11 cellular contexts compared by ENCODE assay signal in genomic region chr11:120331301-120331966, GRCh38. TPM values are rescaled to one million over a fixed set of nuclear protein-coding genes. Genes with fewer than 3 reads are reported as not detected.
DNase-seq lines count a peak whose midpoint lies in the region; ATAC-seq and TF ChIP-seq lines count a peak whose summit lies in the region.
"Had no signal": no experiment of that assay in that cellular context is flagged by ENCODE, and none has a peak within 500 bp of the region (broad histone marks: within the 10 kb centered on the region; RNA-seq: fewer than 3 reads in every experiment).

No MANE protein-coding gene starts in this region.

- no peak overlapping the region for H3K27ac ChIP-seq in endodermal cell (ENCODE audit: low read depth, low read length)

- H3K4me1 ChIP-seq in endodermal cell (ENCODE audit: control insufficient read depth, insufficient read depth, low read length): peaks cover 6% of the 10 kb centered on the region

- no peaks in the 10 kb centered on the region for H3K27me3 Mint-ChIP-seq in endodermal cell (ENCODE audit: insufficient read depth)

- TF ChIP-seq CTCF in omental fat pad (IDR thresholded peaks at IDR 0.05) (no peak), GM13976 (IDR thresholded peaks at IDR 0.05; ENCODE audit: borderline replicate concordance, control extremely low read depth, extremely low read depth, insufficient read depth, missing control alignments) (no peak), endodermal cell (conservative IDR thresholded peaks at IDR 0.05) (no peak)

- 96 to 100% methylated on average over 2 of the region's 2 CpGs for WGBS in endodermal cell (ENCODE audit: insufficient coverage in 1 of 2, insufficient read length in 1 of 2), 2 experiments

- peaks cover 21% of the 10 kb centered on the region for H3K36me3 Mint-ChIP-seq in endodermal cell (ENCODE audit: low read depth)
- H3K36me3 Mint-ChIP-seq: activated naive CD4-positive, alpha-beta T cell treated with anti-CD3 and anti-CD28 coated beads, Interleukin-2, amount 50 U/mL, for 24 hours had no signal

- peak; percentile 47 for DNase-seq in D341Med (ENCODE audit: low spot score)
- DNase-seq in RKO (ENCODE audit: low spot score): peak; percentile 83
- DNase-seq in omental fat pad (ENCODE audit: low spot score): no peak
- no peak for DNase-seq in GM13976 (ENCODE audit: low spot score)
- DNase-seq in endodermal cell: no peak
- DNase-seq: hippocampal formation, NCI-H1694 had no signal

- in situ Hi-C loops in GM13976 (cut with MboI; ENCODE audit: low sequenced_read_pairs, unreplicated experiment): no loop called here

- no peak overlapping the region for H3K9ac ChIP-seq in endodermal cell (ENCODE audit: extremely low read depth, low read length, poor library complexity, severe bottlenecking)

- no peaks in the 10 kb centered on the region for H3K9me3 ChIP-seq in endodermal cell (ENCODE audit: control insufficient read depth, low read length)

- ATAC-seq in esophagus mucosa: peak; percentile 39
- ATAC-seq in omental fat pad (ENCODE audit: low FRiP score): peak; percentile 10
- no peak for ATAC-seq in GM21737 (IDR thresholded peaks at IDR 0.05; ENCODE audit: unreplicated experiment)
- ATAC-seq in GM18873 (IDR thresholded peaks at IDR 0.05; ENCODE audit: low FRiP score, unreplicated experiment): no peak

- H3K4me1 Mint-ChIP-seq in endodermal cell: peaks cover 6% of the 10 kb centered on the region

- no peak overlapping the region for H3K27ac Mint-ChIP-seq in endodermal cell
- H3K27ac Mint-ChIP-seq: activated naive CD4-positive, alpha-beta T cell treated with anti-CD3 and anti-CD28 coated beads, Interleukin-2, amount 50 U/mL, for 24 hours had no signal

- H3K27me3 ChIP-seq in endodermal cell (ENCODE audit: control insufficient read depth, insufficient read depth, low read length, poor library complexity, severe bottlenecking): no peaks in the 10 kb centered on the region

- H3K4me3 ChIP-seq in endodermal cell (ENCODE audit: low read length): no peak overlapping the region

- no peak overlapping the region for H3K4me3 Mint-ChIP-seq in endodermal cell
- H3K4me3 Mint-ChIP-seq: activated naive CD4-positive, alpha-beta T cell treated with anti-CD3 and anti-CD28 coated beads, Interleukin-2, amount 50 U/mL, for 24 hours had no signal

- H3K9me3 Mint-ChIP-seq in endodermal cell: no peaks in the 10 kb centered on the region
- H3K9me3 Mint-ChIP-seq: activated naive CD4-positive, alpha-beta T cell treated with anti-CD3 and anti-CD28 coated beads, Interleukin-2, amount 50 U/mL, for 24 hours had no signal

- H3K36me3 ChIP-seq in endodermal cell (ENCODE audit: control insufficient read depth, insufficient read depth, low read length): peaks cover 29% of the 10 kb centered on the region

RNA-seq across cellular contexts. Expression of gene ARHGEF12, which starts 4.8 kb away (rescaled TPM):
- total RNA-seq in esophagus mucosa: 62.7 TPM
- total RNA-seq in omental fat pad: 100 to 1,000 TPM in 1 of 4 donors, 10 to 100 TPM in 3; 69.8 to 137 (median 75.2) TPM
- 10 to 100 TPM; 35.3 to 38.7 TPM for total RNA-seq in endodermal cell
- polyA plus RNA-seq in endodermal cell (2013, experiment 1 of 2): 29.4 TPM
- 30.8 TPM for polyA plus RNA-seq in endodermal cell (2013, experiment 2 of 2)

RNA-seq across cellular contexts. Expression of gene TLCD5, which starts 6.3 kb away (rescaled TPM):
- total RNA-seq in esophagus mucosa: 0.48 TPM
- total RNA-seq in omental fat pad: 1 to 10 TPM; 2.9 to 6.1 (median 4.4) TPM
- total RNA-seq in endodermal cell: 10 to 100 TPM; 13.8 to 20.1 TPM
- 16.0 TPM for polyA plus RNA-seq in endodermal cell (2013, experiment 1 of 2)
- 15.0 TPM for polyA plus RNA-seq in endodermal cell (2013, experiment 2 of 2)

Comparison
In these comparisons a context has a peak if more than half of its experiments do, and no peak if none do; other contexts are left out.
1. DNase-seq: peak in D341Med (single experiment) and RKO (single experiment); none in omental fat pad (single experiment), GM13976 (single experiment) and endodermal cell (single experiment).
2. ATAC-seq: peak in esophagus mucosa (single experiment) and omental fat pad (single experiment); none in GM21737 (single experiment) and GM18873 (single experiment).